In genomic region chr19:719636-720377, GRCh38 we compare ENCODE assay signal across 1 cellular context.
TF ChIP-seq lines count a peak whose summit lies in the region.

No MANE protein-coding gene starts in this region.

TF ChIP-seq in HepG2, 621 proteins besides CTCF, POLR2A, EP300 and RAD21:
- TF ChIP-seq BCL3 (CRISPR knock-in tag; IDR thresholded peaks at IDR 0.05) (no peak), ZMYM3 (CRISPR knock-in tag; IDR thresholded peaks at IDR 0.05) (peak; percentile 25; the same call in 1 of the 2 replicates), RARG (CRISPR knock-in tag; IDR thresholded peaks at IDR 0.05; ENCODE audit: low read depth) (no peak), CBX5 (CRISPR knock-in tag; IDR thresholded peaks at IDR 0.05; ENCODE audit: borderline replicate concordance) (no peak), NR1H2 (CRISPR knock-in tag; IDR thresholded peaks at IDR 0.05; ENCODE audit: borderline replicate concordance, low read depth) (no peak), ZNF737 (CRISPR knock-in tag; IDR thresholded peaks at IDR 0.05; ENCODE audit: borderline replicate concordance) (no peak)
